12 cellular contexts compared by ENCODE assay signal in genomic region chr10:59536151-59536550, GRCh38.
A peak's percentile ranks its signal among the peaks of the same experiment; 100 is the strongest.
DNase-seq lines count a peak whose midpoint lies in the region; ATAC-seq and TF ChIP-seq lines count a peak whose summit lies in the region.
"Had no signal": no experiment of that assay in that cellular context is flagged by ENCODE, and none has a peak within 500 bp of the region (broad histone marks: within the 10 kb centered on the region; RNA-seq: fewer than 3 reads in every experiment).

No MANE protein-coding gene starts in this region.

- H3K9me3 ChIP-seq in SJCRH30 (replicated peaks): no peaks in the 10 kb centered on the region
- H3K9me3 ChIP-seq in psoas muscle: no peaks in the 10 kb centered on the region
- H3K9me3 ChIP-seq in OCI-LY7 (ENCODE audit: low read length): no peaks in the 10 kb centered on the region
- H3K9me3 ChIP-seq in Karpas-422 (ENCODE audit: low read length): no peaks in the 10 kb centered on the region

- POLR2A ChIA-PET in OCI-LY7 (lab: Charles Lee): interaction anchor here (0.7 kb wide), 1 partner anchor 216 kb away, joined by 3 read pairs; no protein-coding TSS in a partner anchor

- H3K79me2 ChIP-seq in OCI-LY7 (ENCODE audit: insufficient read depth, low read depth, low read length) (no peaks in the 10 kb centered on the region), Karpas-422 (ENCODE audit: low read length) (no peaks in the 10 kb centered on the region)

- TF ChIP-seq CTCF in psoas muscle (IDR thresholded peaks at IDR 0.05): no peak
- TF ChIP-seq CTCF in OCI-LY7 (conservative IDR thresholded peaks at IDR 0.05; ENCODE audit: low read length): no peak

- 2 to 4% (median 3%) methylated on average over 2 of the region's 2 CpGs for WGBS in psoas muscle, 3 donors

- H4K20me1 ChIP-seq in OCI-LY7 (ENCODE audit: insufficient read depth, low read length): no peaks in the 10 kb centered on the region
- no peaks in the 10 kb centered on the region for H4K20me1 ChIP-seq in Karpas-422 (ENCODE audit: insufficient read depth, low read depth, low read length)

- no peak overlapping the region for H3K4me2 ChIP-seq in OCI-LY7 (ENCODE audit: low read length)
- no peak overlapping the region for H3K4me2 ChIP-seq in Karpas-422 (ENCODE audit: low read depth, low read length, poor library complexity, severe bottlenecking)

- H3K36me3 ChIP-seq in SJCRH30 (no peaks in the 10 kb centered on the region), psoas muscle (ENCODE audit: insufficient read depth in 1 of 2, low read depth in 1 of 2) (no peaks in the 10 kb centered on the region), OCI-LY7 (ENCODE audit: insufficient read depth, low read length) (no peaks in the 10 kb centered on the region), Karpas-422 (ENCODE audit: insufficient read depth, low read length) (no peaks in the 10 kb centered on the region)
- H3K36me3 ChIP-seq: cardiac muscle cell had no signal

- peak in 3 of 4 donors; percentile 56 to 73 (median 64) for ATAC-seq in psoas muscle
- no peak for ATAC-seq in GM21526 (IDR thresholded peaks at IDR 0.05; ENCODE audit: low FRiP score, unreplicated experiment)

- CTCF ChIA-PET in OCI-LY7 (lab: Charles Lee; ENCODE audit: unreplicated experiment): no interaction called here

- intact Hi-C loops in psoas muscle (cut with DNase I): no loop called here
- intact Hi-C loops in OCI-LY7 (cut with micrococcal nuclease; ENCODE audit: unreplicated experiment): no loop called here

- no peaks in the 10 kb centered on the region for H3K27me3 ChIP-seq in SJCRH30
- H3K27me3 ChIP-seq in psoas muscle (ENCODE audit: insufficient read depth in 3 of 3, low read length in 2 of 3): no peaks in the 10 kb centered on the region
- no peaks in the 10 kb centered on the region for H3K27me3 ChIP-seq in Karpas-422 (ENCODE audit: low read length)
- H3K27me3 ChIP-seq: cardiac muscle cell had no signal

- no peak overlapping the region for H3K9ac ChIP-seq in Karpas-422 (ENCODE audit: low read length)

- DNase-seq in DMS153 treated with DMSO at 0.1 percent for 48 hours (lab: John Stamatoyannopoulos, UW; ENCODE audit: unreplicated experiment) (peak; percentile 15), SJCRH30 (peak; percentile 10 to 57), fibroblast of the conjunctiva (ENCODE audit: low read depth) (peak; percentile 80), psoas muscle (no peak), OCI-LY7 (ENCODE audit: low spot score) (no peak), Karpas-422 (no peak)
- DNase-seq in activated CD4-positive, alpha-beta T cell treated with anti-CD3 and anti-CD28 coated beads for 48 hours: no peak
- DNase-seq: H9, occipital lobe, T1000 had no signal

- BruUV-seq in OCI-LY7 (replicated peaks; lab: Mats Ljungman, UMichigan): no TSS peak

- H2AFZ ChIP-seq in OCI-LY7 (ENCODE audit: low read length) (no peak overlapping the region), Karpas-422 (ENCODE audit: low read length) (no peak overlapping the region)

- H3K27ac ChIP-seq in SJCRH30: peak overlapping the region; percentile 71
- H3K27ac ChIP-seq in psoas muscle: peak overlapping the region; percentile 54
- no peak overlapping the region for H3K27ac ChIP-seq in OCI-LY7 (ENCODE audit: low read depth, low read length, poor library complexity, severe bottlenecking)
- no peak overlapping the region for H3K27ac ChIP-seq in Karpas-422 (ENCODE audit: low read length)
- H3K27ac ChIP-seq: cardiac muscle cell had no signal

- no peak overlapping the region for H3K4me3 ChIP-seq in SJCRH30
- no peak overlapping the region for H3K4me3 ChIP-seq in psoas muscle
- H3K4me3 ChIP-seq in OCI-LY7 (ENCODE audit: low read depth, low read length, poor library complexity, severe bottlenecking): no peak overlapping the region
- no peak overlapping the region for H3K4me3 ChIP-seq in Karpas-422 (ENCODE audit: low read length)
- H3K4me3 ChIP-seq: cardiac muscle cell had no signal

- H3K4me1 ChIP-seq in SJCRH30 (peaks cover 14% of the 10 kb centered on the region), psoas muscle (no peaks in the 10 kb centered on the region), OCI-LY7 (ENCODE audit: insufficient read depth, low read length, poor library complexity, severe bottlenecking) (no peaks in the 10 kb centered on the region), Karpas-422 (ENCODE audit: low read length) (no peaks in the 10 kb centered on the region)

- no peaks in the 10 kb centered on the region for H3K9me2 ChIP-seq in OCI-LY7 (ENCODE audit: insufficient read depth, low read length)
- H3K9me2 ChIP-seq in Karpas-422 (replicated peaks; ENCODE audit: insufficient read depth, low read length): no peaks in the 10 kb centered on the region

Comparison
In these comparisons a context has a peak if more than half of its experiments do, and no peak if none do; other contexts are left out.
1. DNase-seq: peak in DMS153 treated with DMSO at 0.1 percent for 48 hours (single experiment), SJCRH30 (2 of 2) and fibroblast of the conjunctiva (single experiment); none in psoas muscle (0 of 2), OCI-LY7 (single experiment), activated CD4-positive, alpha-beta T cell treated with anti-CD3 and anti-CD28 coated beads for 48 hours (single experiment) and Karpas-422 (single experiment).
2. H3K27ac ChIP-seq: peak in SJCRH30 (single experiment) and psoas muscle (single experiment); none in OCI-LY7 (single experiment) and Karpas-422 (single experiment).